ENCODE assay signal across 11 cellular contexts in the genomic region with DNA sequence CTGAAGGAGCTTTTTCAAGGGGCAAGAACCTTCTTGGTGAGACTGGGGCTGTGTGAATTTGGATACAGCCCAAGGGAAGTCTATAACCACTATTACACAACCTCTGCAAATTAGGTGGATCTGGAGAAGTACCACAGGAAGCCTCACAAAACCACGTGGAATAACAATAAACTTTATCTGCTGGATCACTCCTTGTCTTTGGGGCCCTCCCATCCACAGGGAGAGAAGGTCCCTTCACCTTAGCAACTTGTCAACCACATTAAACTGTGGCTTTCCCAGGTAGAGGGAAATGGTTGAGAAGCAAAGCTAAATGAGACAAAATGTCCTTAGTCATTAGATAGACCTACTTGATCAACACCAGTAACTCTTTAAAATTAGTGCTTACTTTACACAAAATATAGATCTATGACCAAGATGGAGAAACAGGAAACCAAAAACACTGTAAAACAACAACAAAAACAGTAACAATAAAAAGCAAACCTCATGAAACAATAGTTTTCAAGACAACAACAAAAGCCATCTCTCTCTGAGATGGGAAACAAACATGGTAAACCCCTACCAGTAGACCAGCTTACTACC. TPM values are rescaled to one million over a fixed set of nuclear protein-coding genes. Genes with fewer than 3 reads are reported as not detected.
DNase-seq lines count a peak whose midpoint lies in the region; ATAC-seq and TF ChIP-seq lines count a peak whose summit lies in the region.
"Had no signal": no experiment of that assay in that cellular context is flagged by ENCODE, and none has a peak within 500 bp of the region (broad histone marks: within the 10 kb centered on the region; RNA-seq: fewer than 3 reads in every experiment).

No MANE protein-coding gene starts in this region.

- H4K20me1 ChIP-seq in Loucy (ENCODE audit: insufficient read depth, low read length, poor library complexity, severe bottlenecking) (peaks cover 9% of the 10 kb centered on the region), MM.1S (ENCODE audit: insufficient read depth, low read length) (no peaks in the 10 kb centered on the region)

- no peak overlapping the region for H3K9ac ChIP-seq in Loucy (ENCODE audit: low read depth, low read length, poor library complexity, severe bottlenecking)
- H3K9ac ChIP-seq in skeletal muscle satellite cell (ENCODE audit: low read depth, low read length), result peak overlapping the region; percentile 39
- H3K9ac ChIP-seq in MM.1S (ENCODE audit: low read length), result no peak overlapping the region

- in situ Hi-C loops in brain microvascular endothelial cell (cut with HindIII; ENCODE audit: low pct_ligation_motif_present, low sequenced_read_pairs), result no loop called here

- H3K4me1 Mint-ChIP-seq in activated T-cell treated with anti-CD3 and anti-CD28 coated beads, Interleukin-2, amount 50 U/mL, for 72 hours (ENCODE audit: low read depth), result peaks cover 47% of the 10 kb centered on the region

- peak overlapping the region; percentile 59 for H3K27ac Mint-ChIP-seq in activated T-cell treated with anti-CD3 and anti-CD28 coated beads, Interleukin-2, amount 50 U/mL, for 72 hours

- H3K27me3 ChIP-seq in Loucy (ENCODE audit: insufficient read depth, low read length, poor library complexity, severe bottlenecking), result no peaks in the 10 kb centered on the region
- no peaks in the 10 kb centered on the region for H3K27me3 ChIP-seq in brain microvascular endothelial cell (replicated peaks)
- no peaks in the 10 kb centered on the region for H3K27me3 ChIP-seq in skeletal muscle satellite cell (ENCODE audit: control insufficient read depth, insufficient read depth, low read length)
- no peaks in the 10 kb centered on the region for H3K27me3 ChIP-seq in MM.1S (replicated peaks; ENCODE audit: insufficient read depth, low read length)

- H3K9me3 ChIP-seq in Loucy (ENCODE audit: insufficient read depth, low read depth, low read length) (no peaks in the 10 kb centered on the region), skeletal muscle satellite cell (replicated peaks; ENCODE audit: low read length) (no peaks in the 10 kb centered on the region), MM.1S (replicated peaks; ENCODE audit: insufficient read depth, low read length) (no peaks in the 10 kb centered on the region)

- H3K36me3 Mint-ChIP-seq in activated T-cell treated with anti-CD3 and anti-CD28 coated beads, Interleukin-2, amount 50 U/mL, for 72 hours (ENCODE audit: insufficient read depth in 2 of 2), result peaks cover 0 to 15% of the 10 kb centered on the region in 2 donors

- peak overlapping the region; percentile 20 for H3K27ac ChIP-seq in brain microvascular endothelial cell
- H3K27ac ChIP-seq in MM.1S (ENCODE audit: low read length), result no peak overlapping the region

- no peak for TF ChIP-seq CTCF in Loucy (conservative IDR thresholded peaks at IDR 0.05; ENCODE audit: low read length)
- TF ChIP-seq CTCF in brain microvascular endothelial cell (IDR thresholded peaks at IDR 0.05; ENCODE audit: low read depth, low read length, missing control alignments), result no peak
- no peak for TF ChIP-seq CTCF in MM.1S (IDR thresholded peaks at IDR 0.05; ENCODE audit: low read length)

- H3F3A ChIP-seq in Loucy (ENCODE audit: low read depth), result no peaks in the 10 kb centered on the region; the same call in 1 of the 2 replicates
- H3F3A ChIP-seq in MM.1S (ENCODE audit: insufficient read depth, low read length), result no peaks in the 10 kb centered on the region

- no peak for ATAC-seq in activated T-cell treated with anti-CD3 and anti-CD28 coated beads, Interleukin-2, amount 50 U/mL, for 72 hours (replicated peaks in 1 of 2)
- no peak for ATAC-seq in HG03432 (IDR thresholded peaks at IDR 0.05; ENCODE audit: unreplicated experiment)

- DNase-seq in activated T-cell treated with anti-CD3 and anti-CD28 coated beads, Interleukin-2, amount 50 U/mL, for 72 hours, result no peak
- no peak for DNase-seq in activated T-cell treated with anti-CD3 and anti-CD28 coated beads, Interleukin-2, amount 50 U/mL, for 48 hours
- no peak for DNase-seq in brain microvascular endothelial cell
- no peak for DNase-seq in glomerular visceral epithelial cell (ENCODE audit: extremely low spot score)
- DNase-seq in MM.1S, result no peak
- DNase-seq: effector CD8-positive, alpha-beta T cell; NCI-H187 treated with DMSO at 0.1 percent for 48 hours; occipital lobe had no signal

- H3K79me2 ChIP-seq in Loucy (ENCODE audit: insufficient read depth, low read length) (peaks cover 31% of the 10 kb centered on the region), MM.1S (ENCODE audit: low read length) (0 out of 2 replicates have a peak, but pooled peaks cover 9% of the 10 kb centered on the region)

- H3K4me2 ChIP-seq in Loucy (ENCODE audit: low read depth, low read length, poor library complexity, severe bottlenecking) (peak overlapping the region; percentile 31), skeletal muscle satellite cell (ENCODE audit: low read length) (no peak overlapping the region), MM.1S (ENCODE audit: low read depth, low read length) (no peak overlapping the region)

- H3K9me2 ChIP-seq in Loucy (replicated peaks; ENCODE audit: low read depth, low read length) (no peaks in the 10 kb centered on the region), MM.1S (replicated peaks; ENCODE audit: insufficient read depth, low read length) (no peaks in the 10 kb centered on the region)

- H3K36me3 ChIP-seq in Loucy (ENCODE audit: insufficient read depth, low read length) (peaks cover 20% of the 10 kb centered on the region; the same call in 1 of the 2 replicates), brain microvascular endothelial cell (replicated peaks) (no peaks in the 10 kb centered on the region), skeletal muscle satellite cell (ENCODE audit: insufficient read depth, low read length) (peaks cover 9% of the 10 kb centered on the region), MM.1S (replicated peaks; ENCODE audit: insufficient read depth, low read length) (no peaks in the 10 kb centered on the region; the same call in 1 of the 2 replicates)

- no peak overlapping the region for H3K4me3 ChIP-seq in Loucy (ENCODE audit: low read length, poor library complexity, severe bottlenecking)
- H3K4me3 ChIP-seq in brain microvascular endothelial cell (ENCODE audit: low read depth, low read length), result no peak overlapping the region
- H3K4me3 ChIP-seq in skeletal muscle satellite cell (ENCODE audit: low read length), result no peak overlapping the region
- no peak overlapping the region for H3K4me3 ChIP-seq in MM.1S (ENCODE audit: low read length)

- H3K4me3 Mint-ChIP-seq in activated T-cell treated with anti-CD3 and anti-CD28 coated beads, Interleukin-2, amount 50 U/mL, for 72 hours, result no peak overlapping the region

- no peaks in the 10 kb centered on the region for H3K27me3 Mint-ChIP-seq in activated T-cell treated with anti-CD3 and anti-CD28 coated beads, Interleukin-2, amount 50 U/mL, for 72 hours (ENCODE audit: low read depth)

- H3K9me3 Mint-ChIP-seq in activated T-cell treated with anti-CD3 and anti-CD28 coated beads, Interleukin-2, amount 50 U/mL, for 72 hours, result no peaks in the 10 kb centered on the region

- H2AFZ ChIP-seq in Loucy (ENCODE audit: low read length), result no peak overlapping the region
- no peak overlapping the region for H2AFZ ChIP-seq in MM.1S (ENCODE audit: low read length)

- H3K4me1 ChIP-seq in Loucy (ENCODE audit: insufficient read depth, low read length, poor library complexity, severe bottlenecking), result peaks cover 37% of the 10 kb centered on the region
- peaks cover 48% of the 10 kb centered on the region for H3K4me1 ChIP-seq in skeletal muscle satellite cell (ENCODE audit: control insufficient read depth, insufficient read depth, low read length)
- no peaks in the 10 kb centered on the region for H3K4me1 ChIP-seq in MM.1S (ENCODE audit: low read length)

RNA-seq across cellular contexts. Expression of a gene that starts 9.7 kb away (rescaled TPM):
- total RNA-seq in activated T-cell treated with anti-CD3 and anti-CD28 coated beads, Interleukin-2, amount 50 U/mL, for 72 hours, result 10 to 100 TPM; 15.7 to 24.4 TPM
- total RNA-seq in skeletal muscle satellite cell (2012; rRNA removed), result 7.9 and 16.0 TPM in 2 replicates
